ENCODE assay signal across 17 cellular contexts in genomic region chr7:3140834-3141233, GRCh38.
DNase-seq lines count a peak whose midpoint lies in the region; ATAC-seq and TF ChIP-seq lines count a peak whose summit lies in the region.
"Had no signal": no experiment of that assay in that cellular context is flagged by ENCODE, and none has a peak within 500 bp of the region (broad histone marks: within the 10 kb centered on the region; RNA-seq: fewer than 3 reads in every experiment).

No MANE protein-coding gene starts in this region.

- intact Hi-C loops in A673 (cut with micrococcal nuclease; ENCODE audit: unreplicated experiment) = no loop called here

- H3K4me1 Mint-ChIP-seq in activated CD8-positive, alpha-beta memory T cell treated with anti-CD3 and anti-CD28 coated beads, Interleukin-2, amount 10 ng/mL, durations not matched to agents 7 days and 5 days = no peaks in the 10 kb centered on the region

- H3K9me3 ChIP-seq in A673 (ENCODE audit: low read depth, low read length, poor library complexity, severe bottlenecking) (no peaks in the 10 kb centered on the region), RWPE2 (ENCODE audit: severe bottlenecking) (no peaks in the 10 kb centered on the region)

- no peaks in the 10 kb centered on the region for H3K36me3 ChIP-seq in A673 (ENCODE audit: insufficient read depth, low read length, poor library complexity, severe bottlenecking)
- H3K36me3 ChIP-seq in RWPE2 (ENCODE audit: low read depth) = no peaks in the 10 kb centered on the region

- H3K36me3 Mint-ChIP-seq in activated CD8-positive, alpha-beta memory T cell treated with anti-CD3 and anti-CD28 coated beads, Interleukin-2, amount 10 ng/mL, durations not matched to agents 7 days and 5 days = no peaks in the 10 kb centered on the region
- H3K36me3 Mint-ChIP-seq: CD4-positive, alpha-beta memory T cell; IgD-negative memory B cell had no signal

- peaks cover 4% of the 10 kb centered on the region for H3K27me3 Mint-ChIP-seq in activated CD8-positive, alpha-beta memory T cell treated with anti-CD3 and anti-CD28 coated beads, Interleukin-2, amount 10 ng/mL, durations not matched to agents 7 days and 5 days
- H3K27me3 Mint-ChIP-seq: CD4-positive, alpha-beta memory T cell had no signal

- H3K4me3 ChIP-seq in A673 (ENCODE audit: low read depth, low read length, poor library complexity, severe bottlenecking) = no peak overlapping the region
- H3K4me3 ChIP-seq in RWPE2 (ENCODE audit: severe bottlenecking) = no peak overlapping the region

- H3K27ac ChIP-seq in A673 (ENCODE audit: low read depth, low read length, poor library complexity, severe bottlenecking) (no peak overlapping the region), RWPE2 (ENCODE audit: poor library complexity, severe bottlenecking) (no peak overlapping the region)
- H3K27ac ChIP-seq: C4-2B had no signal

- POLR2A ChIA-PET in A673 (lab: Charles Lee; ENCODE audit: low non-redundant PET) = no interaction called here

- no peak overlapping the region for H3K4me3 Mint-ChIP-seq in activated CD8-positive, alpha-beta memory T cell treated with anti-CD3 and anti-CD28 coated beads, Interleukin-2, amount 10 ng/mL, durations not matched to agents 7 days and 5 days
- H3K4me3 Mint-ChIP-seq: CD4-positive, alpha-beta memory T cell; IgD-negative memory B cell had no signal

- no peak for TF ChIP-seq CTCF in A673 (conservative IDR thresholded peaks at IDR 0.05; ENCODE audit: low read depth, low read length)
- TF ChIP-seq CTCF in RWPE2 (IDR thresholded peaks at IDR 0.05; ENCODE audit: poor library complexity, severe bottlenecking) = no peak

- no peak overlapping the region for H3K27ac Mint-ChIP-seq in activated CD8-positive, alpha-beta memory T cell treated with anti-CD3 and anti-CD28 coated beads, Interleukin-2, amount 10 ng/mL, durations not matched to agents 7 days and 5 days
- H3K27ac Mint-ChIP-seq: CD4-positive, alpha-beta memory T cell; IgD-negative memory B cell had no signal

- H3K4me1 ChIP-seq in A673 (ENCODE audit: insufficient read depth, low read length, poor library complexity, severe bottlenecking) (peaks cover 14% of the 10 kb centered on the region), RWPE2 (ENCODE audit: insufficient read depth, poor library complexity, severe bottlenecking) (no peaks in the 10 kb centered on the region)

- CTCF ChIA-PET in activated CD8-positive, alpha-beta memory T cell treated with anti-CD3 and anti-CD28 coated beads, Interleukin-2, amount 10 ng/mL, durations not matched to agents 7 days and 5 days (lab: Charles Lee) = interaction anchor here (0.7 to 1.2 kb wide), 4 partner anchors 16 to 469 kb away, joined by 3 to 5 read pairs (median 4); no protein-coding TSS in a partner anchor
- CTCF ChIA-PET in A673 (lab: Charles Lee) = no interaction called here

- no peaks in the 10 kb centered on the region for H3K9me3 Mint-ChIP-seq in activated CD8-positive, alpha-beta memory T cell treated with anti-CD3 and anti-CD28 coated beads, Interleukin-2, amount 10 ng/mL, durations not matched to agents 7 days and 5 days (ENCODE audit: low read depth)
- H3K9me3 Mint-ChIP-seq: CD4-positive, alpha-beta memory T cell had no signal

- no TSS peak for BruUV-seq in A673 (replicated peaks; lab: Mats Ljungman, UMichigan)

- DNase-seq in activated CD8-positive, alpha-beta memory T cell treated with anti-CD3 and anti-CD28 coated beads, Interleukin-2, amount 10 ng/mL, durations not matched to agents 7 days and 5 days = peak; percentile 15
- DNase-seq in activated CD8-positive, alpha-beta memory T cell treated with anti-CD3 and anti-CD28 coated beads, Interleukin-2, amount 50 U/mL, for 4 hours = no peak
- peak; percentile 19 for DNase-seq in A673 (ENCODE audit: low spot score)
- peak; percentile 10 for DNase-seq in RWPE2 (ENCODE audit: low spot score)
- peak; percentile 39 for DNase-seq in mesenteric fat pad (ENCODE audit: low spot score)
- DNase-seq in HuH-7.5 (ENCODE audit: low spot score) = no peak
- DNase-seq in DMS 273 (lab: John Stamatoyannopoulos, UW; ENCODE audit: unreplicated experiment) = no peak
- DNase-seq in LoVo (ENCODE audit: low spot score) = no peak
- DNase-seq: 8988T; ACHN; CD4-positive, alpha-beta memory T cell; DMS153; DMS79 treated with DMSO at 0.1 percent for 48 hours; EL had no signal

- no peak for ATAC-seq in activated CD8-positive, alpha-beta memory T cell treated with anti-CD3 and anti-CD28 coated beads, Interleukin-2, amount 10 ng/mL, durations not matched to agents 7 days and 5 days
- ATAC-seq in RWPE2 (ENCODE audit: low read depth) = no peak
- ATAC-seq: HCT116 had no signal

- H3K27me3 ChIP-seq in A673 (replicated peaks; ENCODE audit: insufficient read depth, low read depth, low read length, poor library complexity) (peaks cover 4% of the 10 kb centered on the region), RWPE2 (ENCODE audit: insufficient read depth, poor library complexity, severe bottlenecking) (no peaks in the 10 kb centered on the region)

Comparison
In these comparisons a context has a peak if more than half of its experiments do, and no peak if none do; other contexts are left out.
1. DNase-seq: peak in activated CD8-positive, alpha-beta memory T cell treated with anti-CD3 and anti-CD28 coated beads, Interleukin-2, amount 10 ng/mL, durations not matched to agents 7 days and 5 days (single experiment), A673 (single experiment), RWPE2 (single experiment) and mesenteric fat pad (single experiment); none in activated CD8-positive, alpha-beta memory T cell treated with anti-CD3 and anti-CD28 coated beads, Interleukin-2, amount 50 U/mL, for 4 hours (single experiment), HuH-7.5 (single experiment), DMS 273 (single experiment) and LoVo (single experiment).